Comparison of ENCODE assay signal across 35 cellular contexts in the genomic region with DNA sequence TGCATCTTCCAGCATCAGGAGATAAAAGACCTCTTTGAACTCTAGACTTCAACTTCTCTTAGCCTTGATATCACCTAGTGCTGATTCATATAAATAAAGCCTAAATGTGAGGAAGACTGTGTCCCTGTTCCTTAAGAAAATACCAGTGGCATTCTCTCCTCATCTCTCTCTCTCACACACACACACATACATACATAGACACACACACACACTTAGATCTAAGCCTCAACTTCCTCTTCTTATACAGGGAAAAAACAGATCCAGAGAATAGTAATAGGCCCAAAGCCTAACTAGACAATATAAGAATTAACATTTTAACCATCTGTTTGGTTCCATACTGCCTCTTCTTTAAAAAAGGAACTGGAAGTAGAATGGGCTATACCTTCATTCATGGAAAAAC.
"Had no signal": no experiment of that assay in that cellular context is flagged by ENCODE, and none has a peak within 500 bp of the region (broad histone marks: within the 10 kb centered on the region; RNA-seq: fewer than 3 reads in every experiment).

No MANE protein-coding gene starts in this region.

- H3K9me3 ChIP-seq: ascending aorta, colonic mucosa, gastroesophageal sphincter, neutrophil, right lobe of liver, stomach, thyroid gland, upper lobe of left lung, vagina had no signal

- H3K4me3 Mint-ChIP-seq: activated CD4-positive, alpha-beta memory T cell treated with anti-CD3 and anti-CD28 coated beads, Interleukin-2, amount 10 ng/mL, durations not matched to agents 7 days and 5 days; activated CD4-positive, alpha-beta T cell treated with anti-CD3 and anti-CD28 coated beads, Interleukin-2, amount 10 ng/mL, durations not matched to agents 7 days and 5 days; activated naive CD4-positive, alpha-beta T cell treated with anti-CD3 and anti-CD28 coated beads, Interleukin-2, amount 10 ng/mL, durations not matched to agents 7 days and 5 days; activated naive CD8-positive, alpha-beta T cell treated with anti-CD3 and anti-CD28 coated beads, Interleukin-2, amount 10 ng/mL, durations not matched to agents 7 days and 5 days; activated T-cell treated with anti-CD3 and anti-CD28 coated beads, Interleukin-2, amount 50 U/mL, for 24 hours; brain; immature natural killer cell; mesothelial cell of epicardium; naive B cell; nephron progenitor cell; stimulated activated effector memory CD8-positive, alpha-beta T cell treated with anti-CD3 and anti-CD28 coated beads, Interleukin-12 subunit alpha, Interleukin-12 subunit beta, amount 100 ng/mL, for 72 hours had no signal

- ATAC-seq: gastroesophageal sphincter; left colon; right lobe of liver; stimulated activated effector memory CD8-positive, alpha-beta T cell treated with anti-CD3 and anti-CD28 coated beads, Interleukin-12 subunit alpha, Interleukin-12 subunit beta, amount 100 ng/mL, for 72 hours had no signal

- H3K27ac ChIP-seq: ascending aorta, cardiac muscle cell, colonic mucosa, gastroesophageal sphincter, neutrophil, right lobe of liver, stomach, thyroid gland, upper lobe of left lung, vagina had no signal

- H3K27ac Mint-ChIP-seq: activated CD4-positive, alpha-beta memory T cell treated with anti-CD3 and anti-CD28 coated beads, Interleukin-2, amount 10 ng/mL, durations not matched to agents 7 days and 5 days; activated CD4-positive, alpha-beta T cell treated with anti-CD3 and anti-CD28 coated beads, Interleukin-2, amount 10 ng/mL, durations not matched to agents 7 days and 5 days; activated naive CD4-positive, alpha-beta T cell treated with anti-CD3 and anti-CD28 coated beads, Interleukin-2, amount 10 ng/mL, durations not matched to agents 7 days and 5 days; activated naive CD8-positive, alpha-beta T cell treated with anti-CD3 and anti-CD28 coated beads, Interleukin-2, amount 10 ng/mL, durations not matched to agents 7 days and 5 days; activated T-cell treated with anti-CD3 and anti-CD28 coated beads, Interleukin-2, amount 50 U/mL, for 24 hours; brain; immature natural killer cell; mesothelial cell of epicardium; nephron progenitor cell; progenitor cell of endocrine pancreas; stimulated activated effector memory CD8-positive, alpha-beta T cell treated with anti-CD3 and anti-CD28 coated beads, Interleukin-12 subunit alpha, Interleukin-12 subunit beta, amount 100 ng/mL, for 72 hours had no signal

- H3K4me1 ChIP-seq: ascending aorta, colonic mucosa, gastroesophageal sphincter, right lobe of liver, stomach, thyroid gland, upper lobe of left lung, vagina had no signal

- DNase-seq: activated CD4-positive, alpha-beta memory T cell treated with anti-CD3 and anti-CD28 coated beads, Interleukin-2, amount 10 ng/mL, durations not matched to agents 7 days and 5 days; activated CD4-positive, alpha-beta T cell treated with anti-CD3 and anti-CD28 coated beads, Interleukin-2, amount 10 ng/mL, durations not matched to agents 7 days and 5 days; activated CD4-positive, CD25-positive, alpha-beta regulatory T cell treated with anti-CD3 and anti-CD28 coated beads, Interleukin-2, amount 50 U/mL, for 72 hours; activated CD8-positive, alpha-beta memory T cell treated with anti-CD3 and anti-CD28 coated beads, Interleukin-2, amount 50 U/mL, for 48 hours; activated gamma-delta T cell; activated naive CD4-positive, alpha-beta T cell treated with anti-CD3 and anti-CD28 coated beads, Interleukin-2, amount 10 ng/mL, durations not matched to agents 7 days and 5 days; activated naive CD8-positive, alpha-beta T cell treated with anti-CD3 and anti-CD28 coated beads, Interleukin-2, amount 10 ng/mL, durations not matched to agents 7 days and 5 days; activated T-cell treated with anti-CD3 and anti-CD28 coated beads, Interleukin-2, amount 50 U/mL, for 24 hours; cerebellar nuclear complex; colonic mucosa; effector CD8-positive, alpha-beta T cell; erythroblast; head of caudate nucleus; hippocampal formation; immature natural killer cell; kidney; left colon; mammary epithelial cell; naive B cell; nephron progenitor cell; right lobe of liver; stimulated activated CD4-positive, alpha-beta T cell treated with anti-CD3 and anti-CD28 coated beads, Interleukin-12 subunit alpha, Interleukin-12 subunit beta, amount 100 ng/mL, for 4 hours; stimulated activated CD4-positive, alpha-beta T cell treated with anti-CD3 and anti-CD28 coated beads, Interleukin-4, amount 100 ng/mL, for 24 hours; stomach; thyroid gland; upper lobe of left lung had no signal

- H3K4me1 Mint-ChIP-seq: activated CD4-positive, alpha-beta memory T cell treated with anti-CD3 and anti-CD28 coated beads, Interleukin-2, amount 10 ng/mL, durations not matched to agents 7 days and 5 days; activated CD4-positive, alpha-beta T cell treated with anti-CD3 and anti-CD28 coated beads, Interleukin-2, amount 10 ng/mL, durations not matched to agents 7 days and 5 days; activated naive CD4-positive, alpha-beta T cell treated with anti-CD3 and anti-CD28 coated beads, Interleukin-2, amount 10 ng/mL, durations not matched to agents 7 days and 5 days; brain; immature natural killer cell; nephron progenitor cell; stimulated activated effector memory CD8-positive, alpha-beta T cell treated with anti-CD3 and anti-CD28 coated beads, Interleukin-12 subunit alpha, Interleukin-12 subunit beta, amount 100 ng/mL, for 72 hours had no signal

- H3K27me3 Mint-ChIP-seq: activated CD4-positive, alpha-beta T cell treated with anti-CD3 and anti-CD28 coated beads, Interleukin-2, amount 10 ng/mL, durations not matched to agents 7 days and 5 days; activated naive CD4-positive, alpha-beta T cell treated with anti-CD3 and anti-CD28 coated beads, Interleukin-2, amount 10 ng/mL, durations not matched to agents 7 days and 5 days; naive B cell; progenitor cell of endocrine pancreas had no signal

- H3K36me3 Mint-ChIP-seq: activated naive CD4-positive, alpha-beta T cell treated with anti-CD3 and anti-CD28 coated beads, Interleukin-2, amount 10 ng/mL, durations not matched to agents 7 days and 5 days; activated naive CD8-positive, alpha-beta T cell treated with anti-CD3 and anti-CD28 coated beads, Interleukin-2, amount 10 ng/mL, durations not matched to agents 7 days and 5 days; brain; immature natural killer cell; mesothelial cell of epicardium; naive B cell; stimulated activated effector memory CD8-positive, alpha-beta T cell treated with anti-CD3 and anti-CD28 coated beads, Interleukin-12 subunit alpha, Interleukin-12 subunit beta, amount 100 ng/mL, for 72 hours had no signal

- H3K4me3 ChIP-seq: ascending aorta, cardiac muscle cell, colonic mucosa, gastroesophageal sphincter, right lobe of liver, stomach, thyroid gland, upper lobe of left lung, vagina had no signal

- H3K9me3 Mint-ChIP-seq: activated CD4-positive, alpha-beta memory T cell treated with anti-CD3 and anti-CD28 coated beads, Interleukin-2, amount 10 ng/mL, durations not matched to agents 7 days and 5 days; activated CD4-positive, alpha-beta T cell treated with anti-CD3 and anti-CD28 coated beads, Interleukin-2, amount 10 ng/mL, durations not matched to agents 7 days and 5 days; activated naive CD4-positive, alpha-beta T cell treated with anti-CD3 and anti-CD28 coated beads, Interleukin-2, amount 10 ng/mL, durations not matched to agents 7 days and 5 days; activated naive CD8-positive, alpha-beta T cell treated with anti-CD3 and anti-CD28 coated beads, Interleukin-2, amount 10 ng/mL, durations not matched to agents 7 days and 5 days; activated T-cell treated with anti-CD3 and anti-CD28 coated beads, Interleukin-2, amount 50 U/mL, for 24 hours; brain; immature natural killer cell; mesothelial cell of epicardium; naive B cell; nephron progenitor cell; stimulated activated effector memory CD8-positive, alpha-beta T cell treated with anti-CD3 and anti-CD28 coated beads, Interleukin-12 subunit alpha, Interleukin-12 subunit beta, amount 100 ng/mL, for 72 hours had no signal

- H3K27me3 ChIP-seq: ascending aorta, cardiac muscle cell, colonic mucosa, gastroesophageal sphincter, neutrophil, right lobe of liver, stomach, thyroid gland, upper lobe of left lung, vagina had no signal

- H3K36me3 ChIP-seq: ascending aorta, cardiac muscle cell, colonic mucosa, gastroesophageal sphincter, neutrophil, right lobe of liver, stomach, thyroid gland, upper lobe of left lung, vagina had no signal

- FAIRE-seq: kidney had no signal
